1 cellular context compared by ENCODE assay signal in genomic region chr19:49873834-49874233, GRCh38.
TF ChIP-seq lines count a peak whose summit lies in the region.

No MANE protein-coding gene starts in this region.

TF ChIP-seq in WTC11, 78 proteins besides CTCF, POLR2A, EP300 and RAD21 (continued from another document):
- TF ChIP-seq ZNF532 (CRISPR knock-in tag; IDR thresholded peaks at IDR 0.05; ENCODE audit: borderline replicate concordance) (no peak), ZNF671 (CRISPR knock-in tag; IDR thresholded peaks at IDR 0.05) (no peak), ZNF425 (CRISPR knock-in tag; conservative IDR thresholded peaks at IDR 0.05) (no peak), MXD4 (CRISPR knock-in tag; IDR thresholded peaks at IDR 0.05; ENCODE audit: borderline replicate concordance) (no peak), SOX15 (CRISPR knock-in tag; IDR thresholded peaks at IDR 0.05) (no peak), HMGA2 (CRISPR knock-in tag; IDR thresholded peaks at IDR 0.05) (no peak), NR3C1 (CRISPR knock-in tag; conservative IDR thresholded peaks at IDR 0.05; ENCODE audit: low read depth) (no peak), AR (CRISPR knock-in tag; IDR thresholded peaks at IDR 0.05) (no peak), ZSCAN18 (CRISPR knock-in tag; IDR thresholded peaks at IDR 0.05) (no peak), TEAD1 (CRISPR knock-in tag; IDR thresholded peaks at IDR 0.05) (no peak), ZNF219 (CRISPR knock-in tag; IDR thresholded peaks at IDR 0.05; ENCODE audit: borderline replicate concordance) (no peak)
